10 cellular contexts compared by ENCODE assay signal in the genomic region with DNA sequence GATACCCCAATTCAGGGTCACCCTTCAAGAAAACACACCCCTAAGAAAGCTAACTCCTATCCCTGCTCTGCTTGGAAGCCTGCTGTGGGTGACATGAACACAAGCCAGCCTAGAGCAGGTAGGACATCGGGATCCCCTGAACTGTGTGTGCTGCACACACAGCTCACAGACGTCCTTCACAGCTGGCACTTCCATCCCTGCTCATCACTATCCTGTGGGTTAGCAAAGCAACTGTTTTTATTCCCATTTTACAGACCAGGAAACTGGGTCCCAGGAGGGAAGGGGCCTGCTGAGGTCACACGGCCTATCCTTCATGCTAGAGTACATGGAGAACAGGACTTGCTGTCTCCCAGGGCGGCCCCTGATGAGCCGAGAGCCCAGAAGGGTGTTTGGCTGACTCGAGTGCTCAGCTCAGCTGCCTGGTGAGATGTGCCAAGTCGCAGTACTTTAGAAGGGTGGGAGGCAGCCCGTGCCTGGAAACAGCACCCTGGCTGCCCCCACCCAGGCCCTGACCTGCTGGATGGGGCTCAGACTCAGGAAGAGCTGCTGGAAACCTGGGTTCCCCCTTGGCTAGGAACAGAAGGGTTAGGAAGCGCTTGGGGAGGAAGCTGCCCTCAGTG. TPM values are rescaled to one million over a fixed set of nuclear protein-coding genes. Genes with fewer than 3 reads are reported as not detected.
A peak's percentile ranks its signal among the peaks of the same experiment; 100 is the strongest.
DNase-seq lines count a peak whose midpoint lies in the region; ATAC-seq and TF ChIP-seq lines count a peak whose summit lies in the region.
"Had no signal": no experiment of that assay in that cellular context is flagged by ENCODE, and none has a peak within 500 bp of the region (broad histone marks: within the 10 kb centered on the region; RNA-seq: fewer than 3 reads in every experiment).

No MANE protein-coding gene starts in this region.

- H3K36me3 Mint-ChIP-seq in activated CD4-positive, alpha-beta T cell treated with anti-CD3 and anti-CD28 coated beads, Interleukin-2, amount 10 ng/mL, durations not matched to agents 7 days and 5 days (ENCODE audit: low read depth), result no peaks in the 10 kb centered on the region
- H3K36me3 Mint-ChIP-seq in chondrocyte (ENCODE audit: low read depth), result no peaks in the 10 kb centered on the region

- no peak for ATAC-seq in HG03135 (IDR thresholded peaks at IDR 0.05; ENCODE audit: unreplicated experiment)

- no peaks in the 10 kb centered on the region for H3K9me3 Mint-ChIP-seq in activated CD4-positive, alpha-beta T cell treated with anti-CD3 and anti-CD28 coated beads, Interleukin-2, amount 10 ng/mL, durations not matched to agents 7 days and 5 days
- H3K9me3 Mint-ChIP-seq in chondrocyte (ENCODE audit: low read depth), result no peaks in the 10 kb centered on the region

- no peak for DNase-seq in activated CD4-positive, alpha-beta T cell treated with anti-CD3 and anti-CD28 coated beads, Interleukin-2, amount 10 ng/mL, durations not matched to agents 7 days and 5 days
- no peak for DNase-seq in activated CD4-positive, alpha-beta T cell treated with anti-CD3 and anti-CD28 coated beads for 4 hours
- DNase-seq in chondrocyte (ENCODE audit: low spot score), result no peak
- peak; percentile 40 to 45 for DNase-seq in thyroid gland
- no peak for DNase-seq in DMS53 (lab: John Stamatoyannopoulos, UW)
- DNase-seq in MV-4-11 (lab: John Stamatoyannopoulos, UW), result no peak
- DNase-seq: NCI-H146 had no signal

- H3K9ac ChIP-seq in muscle layer of colon (ENCODE audit: low read length), result peak overlapping the region; percentile 85

- TF ChIP-seq POLR2A in thyroid gland (IDR thresholded peaks at IDR 0.05), result no peak

- H3K36me3 ChIP-seq in muscle layer of colon (ENCODE audit: insufficient read depth, low read length) (no peaks in the 10 kb centered on the region), thyroid gland (no peaks in the 10 kb centered on the region)

- peak overlapping the region; percentile 93 for H3K27ac ChIP-seq in muscle layer of colon (ENCODE audit: low read depth, low read length)
- H3K27ac ChIP-seq in thyroid gland, result peak overlapping the region in 2 of 3 donors; percentile 74 to 83

- no peaks in the 10 kb centered on the region for H3K27me3 Mint-ChIP-seq in activated CD4-positive, alpha-beta T cell treated with anti-CD3 and anti-CD28 coated beads, Interleukin-2, amount 10 ng/mL, durations not matched to agents 7 days and 5 days
- H3K27me3 Mint-ChIP-seq in chondrocyte (ENCODE audit: low read depth), result no peaks in the 10 kb centered on the region

- H3K27ac Mint-ChIP-seq in activated CD4-positive, alpha-beta T cell treated with anti-CD3 and anti-CD28 coated beads, Interleukin-2, amount 10 ng/mL, durations not matched to agents 7 days and 5 days, result peak overlapping the region; percentile 88
- H3K27ac Mint-ChIP-seq in chondrocyte (ENCODE audit: unreplicated experiment), result peak overlapping the region; percentile 99

- H3K4me3 ChIP-seq in muscle layer of colon (ENCODE audit: low read depth in 1 of 2, low read length in 2 of 2) (no peak overlapping the region), thyroid gland (replicated peaks in 1 of 3) (no peak overlapping the region)

- 51 to 68% methylated on average over 9 of the region's 9 CpGs for WGBS in thyroid gland, 2 donors

- TF ChIP-seq CTCF in chondrocyte (IDR thresholded peaks at IDR 0.05) (no peak), thyroid gland (IDR thresholded peaks at IDR 0.05) (no peak)

- POLR2A ChIA-PET in activated CD4-positive, alpha-beta T cell treated with anti-CD3 and anti-CD28 coated beads, Interleukin-2, amount 10 ng/mL, durations not matched to agents 7 days and 5 days (lab: Charles Lee), result interaction anchor here (0.5 to 1.5 kb wide), 3 partner anchors 10 to 23 kb away, joined by 3 to 4 read pairs (median 3); no protein-coding TSS in a partner anchor

- H3K9me3 ChIP-seq in muscle layer of colon (ENCODE audit: low read length) (no peaks in the 10 kb centered on the region), thyroid gland (no peaks in the 10 kb centered on the region)

- CTCF ChIA-PET in activated CD4-positive, alpha-beta T cell treated with anti-CD3 and anti-CD28 coated beads, Interleukin-2, amount 10 ng/mL, durations not matched to agents 7 days and 5 days (lab: Charles Lee), result interaction anchor here (0.7 to 5.9 kb wide), 10 partner anchors 9 to 85 kb away, joined by 3 to 64 read pairs (median 5); no protein-coding TSS in a partner anchor

- H3K4me1 Mint-ChIP-seq in activated CD4-positive, alpha-beta T cell treated with anti-CD3 and anti-CD28 coated beads, Interleukin-2, amount 10 ng/mL, durations not matched to agents 7 days and 5 days, result peaks cover 74% of the 10 kb centered on the region
- H3K4me1 Mint-ChIP-seq in chondrocyte (ENCODE audit: low read depth), result peaks cover 49% of the 10 kb centered on the region

- H3K27me3 ChIP-seq in muscle layer of colon (ENCODE audit: control insufficient read depth in 1 of 2, insufficient read depth in 2 of 2, low read length in 2 of 2) (no peaks in the 10 kb centered on the region), thyroid gland (no peaks in the 10 kb centered on the region)

- peak overlapping the region; percentile 37 for H3K4me3 Mint-ChIP-seq in activated CD4-positive, alpha-beta T cell treated with anti-CD3 and anti-CD28 coated beads, Interleukin-2, amount 10 ng/mL, durations not matched to agents 7 days and 5 days
- H3K4me3 Mint-ChIP-seq in chondrocyte (ENCODE audit: unreplicated experiment), result no peak overlapping the region

- intact Hi-C loops in thyroid gland (cut with DNase I), result loop anchor here (10.0 kb wide), 2 partner anchors 168 to 418 kb away; no protein-coding TSS in a partner anchor

- H3K4me1 ChIP-seq in muscle layer of colon (ENCODE audit: insufficient read depth, low read length), result peaks cover 69% of the 10 kb centered on the region
- H3K4me1 ChIP-seq in thyroid gland, result peaks cover 45 to 78% of the 10 kb centered on the region in 2 donors

RNA-seq across cellular contexts. Expression of gene BTG2, which starts 28.3 kb away (rescaled TPM):
- total RNA-seq in activated CD4-positive, alpha-beta T cell treated with anti-CD3 and anti-CD28 coated beads, Interleukin-2, amount 10 ng/mL, durations not matched to agents 7 days and 5 days, result 10 to 100 TPM; 73.6 to 82.3 TPM
- total RNA-seq in chondrocyte, result 33.2 to 41.3 TPM (median 39.9 TPM) in 3 replicates
- total RNA-seq in thyroid gland, result 10 to 100 TPM; 41.9 to 82.1 (median 51.9) TPM

RNA-seq across cellular contexts. Expression of gene CHIT1, which starts 47.6 kb away (rescaled TPM):
- under 1 TPM; 0.30 to 0.42 TPM for total RNA-seq in activated CD4-positive, alpha-beta T cell treated with anti-CD3 and anti-CD28 coated beads, Interleukin-2, amount 10 ng/mL, durations not matched to agents 7 days and 5 days
- total RNA-seq in chondrocyte (not detected in 3 replicates), thyroid gland (1 to 10 TPM in 2 of 4 donors, under 1 TPM in 1, not detected in 1; 0.45 to 9.0 (median 1.2) TPM)
- total RNA-seq: RPMI7951 had no signal

Comparison
In these comparisons a context has a peak if more than half of its experiments do, and no peak if none do; other contexts are left out.
1. DNase-seq: peak in thyroid gland (2 of 2); none in activated CD4-positive, alpha-beta T cell treated with anti-CD3 and anti-CD28 coated beads, Interleukin-2, amount 10 ng/mL, durations not matched to agents 7 days and 5 days (single experiment), activated CD4-positive, alpha-beta T cell treated with anti-CD3 and anti-CD28 coated beads for 4 hours (0 of 2), chondrocyte (single experiment), DMS53 (single experiment) and MV-4-11 (single experiment).